7 cellular contexts compared by ENCODE assay signal in genomic region chr3:191966556-191966955, GRCh38.
"Had no signal": no experiment of that assay in that cellular context is flagged by ENCODE, and none has a peak within 500 bp of the region (broad histone marks: within the 10 kb centered on the region; RNA-seq: fewer than 3 reads in every experiment).

No MANE protein-coding gene starts in this region.

- H3K4me3 ChIP-seq: K562 had no signal

- H3K36me3 Mint-ChIP-seq: IgD-negative memory B cell had no signal

- ATAC-seq: HepG2, K562 had no signal

- H3K27ac Mint-ChIP-seq: IgD-negative memory B cell had no signal

- DNase-seq: IMR-90, KBM-7, KG1 had no signal

- H3K4me3 Mint-ChIP-seq: IgD-negative memory B cell had no signal

- H3K27me3 Mint-ChIP-seq: IgD-negative memory B cell had no signal

- H3K27ac ChIP-seq: HL-60 had no signal
